Comparison of ENCODE assay signal across 24 cellular contexts in genomic region chr12:120630139-120630895, GRCh38. TPM values are rescaled to one million over a fixed set of nuclear protein-coding genes. Genes with fewer than 3 reads are reported as not detected.
A peak's percentile ranks its signal among the peaks of the same experiment; 100 is the strongest.
DNase-seq lines count a peak whose midpoint lies in the region; ATAC-seq and TF ChIP-seq lines count a peak whose summit lies in the region.
"Had no signal": no experiment of that assay in that cellular context is flagged by ENCODE, and none has a peak within 500 bp of the region (broad histone marks: within the 10 kb centered on the region; RNA-seq: fewer than 3 reads in every experiment).

No MANE protein-coding gene starts in this region.

- H3K4me3 Mint-ChIP-seq in brain = peak overlapping the region; percentile 10 to 77 (median 49)
- H3K4me3 Mint-ChIP-seq: activated CD4-positive, alpha-beta T cell treated with anti-CD3 and anti-CD28 coated beads for 36 hours; activated T-helper 1 cell treated with anti-CD3 and anti-CD28 coated beads, Interleukin-12 subunit alpha, Interleukin-12 subunit beta, Interleukin-2, Interleukin-4 antibody, amounts not matched to agents 30 ng/mL and 10 ng/mL and 1 ng/mL, durations not matched to agents 14 hours and 24 hours and 36 hours; effector memory CD8-positive, alpha-beta T cell; memory B cell; stimulated activated naive CD8-positive, alpha-beta T cell treated with anti-CD3 and anti-CD28 coated beads, Interleukin-15, amount 100 ng/mL, for 72 hours had no signal

- TF ChIP-seq POLR2A in Peyer's patch (IDR thresholded peaks at IDR 0.05) = no peak
- TF ChIP-seq POLR2A in gastroesophageal sphincter (IDR thresholded peaks at IDR 0.05) = no peak

- H3K27ac ChIP-seq in Peyer's patch = no peak overlapping the region
- H3K27ac ChIP-seq in gastroesophageal sphincter = no peak overlapping the region
- H3K27ac ChIP-seq: BLaER1, HL-60, tibial nerve had no signal

- TF ChIP-seq EP300 in gastroesophageal sphincter (IDR thresholded peaks at IDR 0.05) = no peak

- WGBS in gastroesophageal sphincter (ENCODE audit: low coverage in 1 of 2), 2 donors = 62 to 71% methylated on average over 10 to 13 of the region's 15 CpGs

- TF ChIP-seq CTCF in brain (conservative IDR thresholded peaks at IDR 0.05) (no peak), Peyer's patch (IDR thresholded peaks at IDR 0.05) (no peak), gastroesophageal sphincter (IDR thresholded peaks at IDR 0.05) (no peak)

- DNase-seq in Ammon's horn (ENCODE audit: low spot score) (peak; percentile 66), NCI-H446 treated with DMSO at 0.1 percent for 48 hours (lab: John Stamatoyannopoulos, UW) (peak; percentile 4), midbrain (lab: John Stamatoyannopoulos, UW) (peak; percentile 45), Peyer's patch (no peak), NCI-H510A treated with DMSO at 0.1 percent for 48 hours (lab: John Stamatoyannopoulos, UW) (no peak)
- DNase-seq: activated CD4-positive, alpha-beta T cell treated with anti-CD3 and anti-CD28 coated beads for 36 hours; activated naive CD4-positive, alpha-beta T cell treated with anti-CD3 and anti-CD28 coated beads, Interleukin-2, amount 50 U/mL, for 16 hours; COR-L47; DND-41; effector memory CD8-positive, alpha-beta T cell; naive B cell; right cardiac atrium; stimulated activated CD4-positive, alpha-beta T cell treated with anti-CD3 and anti-CD28 coated beads, Interleukin-12 subunit alpha, Interleukin-12 subunit beta, amount 100 ng/mL, for 4 hours; stimulated activated naive CD8-positive, alpha-beta T cell treated with anti-CD3 and anti-CD28 coated beads, Interleukin-15, amount 100 ng/mL, for 72 hours; T-helper 1 cell had no signal

- no peaks in the 10 kb centered on the region for H3K36me3 ChIP-seq in Peyer's patch
- no peaks in the 10 kb centered on the region for H3K36me3 ChIP-seq in gastroesophageal sphincter
- H3K36me3 ChIP-seq: BLaER1, tibial nerve had no signal

- peaks cover 14% of the 10 kb centered on the region for H3K27me3 Mint-ChIP-seq in brain
- H3K27me3 Mint-ChIP-seq: stimulated activated naive CD8-positive, alpha-beta T cell treated with anti-CD3 and anti-CD28 coated beads, Interleukin-15, amount 100 ng/mL, for 72 hours had no signal

- H3K27me3 ChIP-seq in Peyer's patch (no peaks in the 10 kb centered on the region), gastroesophageal sphincter (peaks cover 13% of the 10 kb centered on the region)
- H3K27me3 ChIP-seq: BLaER1 had no signal

- H3K9me3 ChIP-seq in Peyer's patch (no peaks in the 10 kb centered on the region), gastroesophageal sphincter (no peaks in the 10 kb centered on the region)
- H3K9me3 ChIP-seq: BLaER1, tibial nerve had no signal

- H3K4me3 ChIP-seq in Peyer's patch (no peak overlapping the region), gastroesophageal sphincter (no peak overlapping the region)
- H3K4me3 ChIP-seq: BLaER1, tibial nerve had no signal

- ATAC-seq in HG02763 (IDR thresholded peaks at IDR 0.05; ENCODE audit: unreplicated experiment) (no peak), gastroesophageal sphincter (no peak)
- ATAC-seq: activated CD4-positive, alpha-beta T cell treated with anti-CD3 and anti-CD28 coated beads for 36 hours; effector memory CD8-positive, alpha-beta T cell; HepG2; right cardiac atrium; stimulated activated naive CD8-positive, alpha-beta T cell treated with anti-CD3 and anti-CD28 coated beads, Interleukin-15, amount 100 ng/mL, for 72 hours had no signal

- H3K36me3 Mint-ChIP-seq in brain = no peaks in the 10 kb centered on the region
- H3K36me3 Mint-ChIP-seq: memory B cell, naive B cell had no signal

- H3K9me3 Mint-ChIP-seq in brain = no peaks in the 10 kb centered on the region
- H3K9me3 Mint-ChIP-seq: activated T-helper 1 cell treated with anti-CD3 and anti-CD28 coated beads, Interleukin-12 subunit alpha, Interleukin-12 subunit beta, Interleukin-2, Interleukin-4 antibody, amounts not matched to agents 30 ng/mL and 10 ng/mL and 1 ng/mL, durations not matched to agents 14 hours and 24 hours and 36 hours; effector memory CD8-positive, alpha-beta T cell; memory B cell; naive B cell; stimulated activated naive CD8-positive, alpha-beta T cell treated with anti-CD3 and anti-CD28 coated beads, Interleukin-15, amount 100 ng/mL, for 72 hours had no signal

- peaks cover 24% of the 10 kb centered on the region for H3K4me1 Mint-ChIP-seq in brain
- H3K4me1 Mint-ChIP-seq: activated CD4-positive, alpha-beta T cell treated with anti-CD3 and anti-CD28 coated beads for 36 hours; memory B cell; naive B cell; stimulated activated naive CD8-positive, alpha-beta T cell treated with anti-CD3 and anti-CD28 coated beads, Interleukin-15, amount 100 ng/mL, for 72 hours had no signal

- peak overlapping the region; percentile 46 to 90 (median 80) for H3K27ac Mint-ChIP-seq in brain
- H3K27ac Mint-ChIP-seq: activated CD4-positive, alpha-beta T cell treated with anti-CD3 and anti-CD28 coated beads for 36 hours; activated T-helper 1 cell treated with anti-CD3 and anti-CD28 coated beads, Interleukin-12 subunit alpha, Interleukin-12 subunit beta, Interleukin-2, Interleukin-4 antibody, amounts not matched to agents 30 ng/mL and 10 ng/mL and 1 ng/mL, durations not matched to agents 14 hours and 24 hours and 36 hours; effector memory CD8-positive, alpha-beta T cell; memory B cell; naive B cell; stimulated activated naive CD8-positive, alpha-beta T cell treated with anti-CD3 and anti-CD28 coated beads, Interleukin-15, amount 100 ng/mL, for 72 hours had no signal

- H3K4me1 ChIP-seq in Peyer's patch (no peaks in the 10 kb centered on the region), gastroesophageal sphincter (no peaks in the 10 kb centered on the region)
- H3K4me1 ChIP-seq: BLaER1, tibial nerve had no signal

RNA-seq across cellular contexts. Expression of gene CABP1, which starts 10.1 kb away (rescaled TPM):
- 103 TPM for polyA plus RNA-seq in brain (ENCODE audit: insufficient read depth, low read depth, low replicate concordance)
- total RNA-seq in Peyer's patch (1 to 10 TPM in 1 of 4 donors, under 1 TPM in 2, not detected in 1; 0.54 to 3.3 (median 0.95) TPM), gastroesophageal sphincter (1 to 10 TPM in 3 of 4 donors, under 1 TPM in 1; 0.81 to 3.0 (median 1.2) TPM)
- total RNA-seq: activated T-helper 1 cell treated with anti-CD3 and anti-CD28 coated beads, Interleukin-12 subunit alpha, Interleukin-12 subunit beta, Interleukin-2, Interleukin-4 antibody, amounts not matched to agents 30 ng/mL and 10 ng/mL and 1 ng/mL, durations not matched to agents 14 hours and 24 hours and 36 hours; HepG2 had no signal
- polyA plus RNA-seq: HepG2 had no signal

RNA-seq across cellular contexts. Expression of gene POP5, which starts 49.1 kb away (rescaled TPM):
- 34.1 TPM for polyA plus RNA-seq in brain (ENCODE audit: insufficient read depth, low read depth, low replicate concordance)
- total RNA-seq in Peyer's patch (10 to 100 TPM; 22.5 to 75.9 (median 48.8) TPM), gastroesophageal sphincter (10 to 100 TPM; 18.2 to 42.0 (median 27.6) TPM)

RNA-seq across cellular contexts. Expression of gene MLEC, which starts 56.6 kb away (rescaled TPM):
- 56.5 TPM for polyA plus RNA-seq in brain (ENCODE audit: insufficient read depth, low read depth, low replicate concordance)
- total RNA-seq in Peyer's patch = 100 to 1,000 TPM in 2 of 4 donors, 10 to 100 TPM in 2; 87.3 to 123 (median 104) TPM
- total RNA-seq in gastroesophageal sphincter = 10 to 100 TPM; 41.5 to 82.3 (median 56.9) TPM

Comparison
In these comparisons a context has a peak if more than half of its experiments do, and no peak if none do; other contexts are left out.
1. DNase-seq: peak in Ammon's horn (single experiment), NCI-H446 treated with DMSO at 0.1 percent for 48 hours (single experiment) and midbrain (single experiment); none in Peyer's patch (0 of 3) and NCI-H510A treated with DMSO at 0.1 percent for 48 hours (single experiment).